In genomic region chr3:58434170-58434507, GRCh38 we compare ENCODE assay signal across 1 cellular context.
TF ChIP-seq lines count a peak whose summit lies in the region.

No MANE protein-coding gene starts in this region.

TF ChIP-seq in GM23338, 12 proteins besides CTCF, POLR2A, EP300 and RAD21 (continued from another document):
- TF ChIP-seq ZNF462 (CRISPR knock-in tag; IDR thresholded peaks at IDR 0.05): no peak
- no peak; the same call in 1 of the 2 replicates for TF ChIP-seq POLR2AphosphoS5 (IDR thresholded peaks at IDR 0.05; ENCODE audit: low read depth)
- TF ChIP-seq ETS1 (IDR thresholded peaks at IDR 0.05): no peak
- no peak for TF ChIP-seq EZH2 (IDR thresholded peaks at IDR 0.05; ENCODE audit: low read depth, unreplicated experiment)
